In the genomic region with DNA sequence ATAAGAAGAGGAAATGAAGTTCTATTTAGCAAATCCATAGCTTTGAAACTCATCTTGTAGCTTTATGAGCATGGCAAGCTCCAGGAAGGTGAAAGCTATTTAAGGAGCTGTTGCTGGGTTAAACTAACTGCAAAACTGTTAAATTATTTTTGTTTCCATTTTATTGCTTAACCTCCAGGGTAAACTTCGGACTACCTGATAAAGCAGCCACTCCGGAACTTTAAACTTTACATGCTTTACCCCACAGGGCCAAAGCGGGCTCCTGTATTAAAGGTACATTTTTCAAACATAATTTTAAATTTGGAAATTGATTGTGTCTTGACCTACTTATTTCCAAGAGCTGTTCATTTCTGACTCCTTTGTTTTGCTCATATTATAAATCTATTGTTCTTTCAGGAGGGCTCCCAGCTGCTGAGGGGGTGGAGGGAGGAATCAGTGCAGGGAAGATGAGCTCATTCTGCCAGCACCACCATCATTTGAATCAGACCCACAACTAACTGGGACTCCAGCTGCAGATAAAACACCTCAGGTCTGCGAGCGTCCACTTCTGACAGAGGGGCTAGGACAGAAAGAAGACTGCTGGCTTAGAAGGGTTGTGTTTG, we compare ENCODE assay signal across 22 cellular contexts.
DNase-seq lines count a peak whose midpoint lies in the region; ATAC-seq, FAIRE-seq and TF ChIP-seq lines count a peak whose summit lies in the region.
"Had no signal": no experiment of that assay in that cellular context is flagged by ENCODE, and none has a peak within 500 bp of the region (broad histone marks: within the 10 kb centered on the region; RNA-seq: fewer than 3 reads in every experiment).

No MANE protein-coding gene starts in this region.

- H3K36me3 ChIP-seq in HEK293 (ENCODE audit: control insufficient read depth in 2 of 2, insufficient read depth in 1 of 2, low read length in 2 of 2) (no peaks in the 10 kb centered on the region), HepG2 (replicated peaks in 1 of 2; ENCODE audit: control insufficient read depth in 1 of 2, insufficient read depth in 2 of 2, low read length in 2 of 2) (no peaks in the 10 kb centered on the region), PC-9 (ENCODE audit: low read depth) (no peaks in the 10 kb centered on the region), testis (ENCODE audit: low read depth, missing control alignments) (no peaks in the 10 kb centered on the region)
- H3K36me3 ChIP-seq: BLaER1 treated with 17β-estradiol and CSF1 and Interleukin-3, amounts not matched to agents 10 nM and 100 nM; MG63; SJSA1 had no signal

- H4K20me1 ChIP-seq in HepG2 (ENCODE audit: insufficient read depth, low read length) (no peaks in the 10 kb centered on the region), PC-9 (ENCODE audit: insufficient read depth) (no peaks in the 10 kb centered on the region)
- H4K20me1 ChIP-seq: BLaER1 treated with 17β-estradiol and CSF1 and Interleukin-3, amounts not matched to agents 10 nM and 100 nM had no signal

- TF ChIP-seq POLR2A in HepG2 (IDR thresholded peaks at IDR 0.05; ENCODE audit: insufficient read depth in 1 of 2, low read depth in 2 of 2, low read length in 2 of 2) = no peak
- no peak for TF ChIP-seq POLR2A in testis (IDR thresholded peaks at IDR 0.05)

- H3K9ac ChIP-seq in HepG2 (ENCODE audit: insufficient read depth, low read depth, low read length) = peak overlapping the region; percentile 38; the same call in 1 of the 2 replicates
- H3K9ac ChIP-seq: BLaER1 treated with 17β-estradiol and CSF1 and Interleukin-3, amounts not matched to agents 10 nM and 100 nM had no signal

- H3K9me3 Mint-ChIP-seq in osteocyte (ENCODE audit: unreplicated experiment) = peaks cover 4% of the 10 kb centered on the region
- H3K9me3 Mint-ChIP-seq: CD8-positive, alpha-beta T cell had no signal

- H3K27ac Mint-ChIP-seq in osteocyte (ENCODE audit: unreplicated experiment) = no peak overlapping the region
- H3K27ac Mint-ChIP-seq: CD8-positive, alpha-beta T cell had no signal

- TF ChIP-seq CTCF in HEK293 (tag by site-specific recombination; IDR thresholded peaks at IDR 0.05) (no peak), VCaP (conservative IDR thresholded peaks at IDR 0.05) (no peak), HepG2 (CRISPR knock-in tag; IDR thresholded peaks at IDR 0.05) (no peak), osteocyte (IDR thresholded peaks at IDR 0.05) (no peak), PC-9 (conservative IDR thresholded peaks at IDR 0.05) (no peak), testis (IDR thresholded peaks at IDR 0.05) (no peak)

- CTCF ChIA-PET in HEK293 (lab: Yijun Ruan, JAX) = no interaction called here
- CTCF ChIA-PET in HepG2 (lab: Yijun Ruan, JAX; ENCODE audit: low intra/inter-chr PET ratio, low total read pairs) = no interaction called here
- CTCF ChIA-PET in PC-9 (lab: Charles Lee) = no interaction called here

- H2AFZ ChIP-seq in HepG2 (ENCODE audit: low read length) (no peak overlapping the region), PC-9 (no peak overlapping the region)

- H3K4me3 Mint-ChIP-seq in osteocyte (ENCODE audit: unreplicated experiment) = no peak overlapping the region
- H3K4me3 Mint-ChIP-seq: CD8-positive, alpha-beta T cell had no signal

- peaks cover 19% of the 10 kb centered on the region for H3K27me3 Mint-ChIP-seq in osteocyte (ENCODE audit: unreplicated experiment)

- no peaks in the 10 kb centered on the region for H3K36me3 Mint-ChIP-seq in osteocyte (ENCODE audit: unreplicated experiment)
- H3K36me3 Mint-ChIP-seq: CD8-positive, alpha-beta T cell had no signal

- ATAC-seq in HepG2 = peak; percentile 40; the same call in 2 of the 3 replicates
- ATAC-seq: CD8-positive, alpha-beta T cell; Right ventricle myocardium inferior had no signal

- no peak for FAIRE-seq in HepG2 (lab: Jason Lieb, UNC)
- FAIRE-seq: GM12891 had no signal

- in situ Hi-C loops in HepG2 (cut with HindIII; ENCODE audit: extremely low pct_ligation_motif_present, low pct_unique_long_range_greater_than_20kb) = no loop called here

- H3K27ac ChIP-seq in HEK293 (ENCODE audit: extremely low read depth, low read depth, low read length) (no peak overlapping the region), VCaP (peak overlapping the region; percentile 68), HepG2 (ENCODE audit: extremely low read length, insufficient read depth, low read length) (peak overlapping the region; percentile 47), PC-9 (no peak overlapping the region), testis (no peak overlapping the region)
- H3K27ac ChIP-seq: BLaER1 treated with 17β-estradiol and CSF1 and Interleukin-3, amounts not matched to agents 10 nM and 100 nM; SJSA1 had no signal

- no TSS peak for BruUV-seq in HepG2 (replicated peaks; lab: Mats Ljungman, UMichigan)
- BruUV-seq in PC-9 (replicated peaks; lab: Mats Ljungman, UMichigan) = no TSS peak

- H3K79me2 ChIP-seq in HepG2 (ENCODE audit: insufficient read depth, low read length) (no peaks in the 10 kb centered on the region), PC-9 (ENCODE audit: low read depth) (no peaks in the 10 kb centered on the region)

- no peaks in the 10 kb centered on the region for H3K27me3 ChIP-seq in HepG2 (ENCODE audit: control insufficient read depth in 1 of 2, insufficient read depth in 2 of 2, low read length in 2 of 2)
- H3K27me3 ChIP-seq in PC-9 (ENCODE audit: insufficient read depth, low read depth) = no peaks in the 10 kb centered on the region
- no peaks in the 10 kb centered on the region for H3K27me3 ChIP-seq in testis
- H3K27me3 ChIP-seq: BLaER1 treated with 17β-estradiol and CSF1 and Interleukin-3, amounts not matched to agents 10 nM and 100 nM; MG63; SJSA1 had no signal

- 34% methylated on average over 5 of the region's 5 CpGs for WGBS in HepG2 (ENCODE audit: low lambda C conversion rate)
- 79 to 82% methylated on average over 5 of the region's 5 CpGs for WGBS in testis, 2 donors

- H3K4me1 Mint-ChIP-seq in osteocyte (ENCODE audit: unreplicated experiment) = no peaks in the 10 kb centered on the region

- no peak for TF ChIP-seq RAD21 in HepG2 (CRISPR knock-in tag; IDR thresholded peaks at IDR 0.05)

- POLR2A ChIA-PET in HEK293 (lab: Yijun Ruan, JAX) (interaction anchor here (1.7 kb wide), 1 partner anchor 158 kb away, joined by 4 read pairs; a partner anchor contains a TSS), HepG2 (lab: Yijun Ruan, JAX) (interaction anchor here (1.3 to 1.7 kb wide), 2 partner anchors 36 to 47 kb away, joined by 3 to 5 read pairs; no protein-coding TSS in a partner anchor), PC-9 (lab: Charles Lee; ENCODE audit: unreplicated experiment) (no interaction called here)

- H3K4me2 ChIP-seq in HepG2 (ENCODE audit: low read depth, low read length) (peak overlapping the region; percentile 40), PC-9 (no peak overlapping the region)
- H3K4me2 ChIP-seq: BLaER1 treated with 17β-estradiol and CSF1 and Interleukin-3, amounts not matched to agents 10 nM and 100 nM had no signal

- TF ChIP-seq EP300 in HepG2 (IDR thresholded peaks at IDR 0.05; ENCODE audit: low read depth in 2 of 2, low read length in 2 of 2) = no peak; a peak in 1 of 4 replicates
- TF ChIP-seq EP300 in HepG2 (CRISPR knock-in tag; IDR thresholded peaks at IDR 0.05; ENCODE audit: borderline replicate concordance) = no peak

- no peaks in the 10 kb centered on the region for H3K9me3 ChIP-seq in HEK293 (ENCODE audit: control insufficient read depth, insufficient read depth, low read depth, low read length)
- H3K9me3 ChIP-seq in HepG2 (ENCODE audit: low read length) = no peaks in the 10 kb centered on the region
- no peaks in the 10 kb centered on the region for H3K9me3 ChIP-seq in PC-9 (ENCODE audit: insufficient read depth, low read depth)
- no peaks in the 10 kb centered on the region for H3K9me3 ChIP-seq in testis
- H3K9me3 ChIP-seq: BLaER1 treated with 17β-estradiol and CSF1 and Interleukin-3, amounts not matched to agents 10 nM and 100 nM; SJSA1 had no signal

- H3K4me3 ChIP-seq in HEK293 (ENCODE audit: low read depth, low read length) = no peak overlapping the region
- H3K4me3 ChIP-seq in HepG2 (replicated peaks in 1 of 3; ENCODE audit: insufficient read depth in 1 of 3, low read depth in 2 of 3, low read length in 3 of 3) = no peak overlapping the region
- H3K4me3 ChIP-seq in PC-9 = no peak overlapping the region
- no peak overlapping the region for H3K4me3 ChIP-seq in testis
- H3K4me3 ChIP-seq: BLaER1 treated with 17β-estradiol and CSF1 and Interleukin-3, amounts not matched to agents 10 nM and 100 nM; MG63; SJSA1 had no signal

- intact Hi-C loops in HepG2 (cut with micrococcal nuclease; ENCODE audit: unreplicated experiment) (no loop called here), PC-9 (cut with micrococcal nuclease; ENCODE audit: unreplicated experiment) (no loop called here), testis (cut with DNase I; ENCODE audit: low total_unique reads) (no loop called here)

- no peaks in the 10 kb centered on the region for H3F3A ChIP-seq in PC-9 (ENCODE audit: insufficient read depth, low read depth)

- DNase-seq in HepG2 (ENCODE audit: low spot score) = no peak
- peak; percentile 1 for DNase-seq in osteocyte (ENCODE audit: extremely low spot score, unreplicated experiment)
- DNase-seq in activated CD8-positive, alpha-beta memory T cell treated with anti-CD3 and anti-CD28 coated beads for 24 hours = no peak
- DNase-seq in PC-9 = no peak
- no peak for DNase-seq in testis
- DNase-seq: CD8-positive, alpha-beta T cell; DND-41; Kasumi-1; MG63; NCI-H1436; NCI-H187 treated with DMSO at 0.1 percent for 48 hours; NCI-H2107; NCI-H345; NCI-H524; NCI-H774; OCI-M1 had no signal

- H3K4me1 ChIP-seq in HEK293 (ENCODE audit: control insufficient read depth, insufficient read depth, low read length) (no peaks in the 10 kb centered on the region), HepG2 (ENCODE audit: insufficient read depth, low read length) (peaks cover 68% of the 10 kb centered on the region), PC-9 (replicated peaks; ENCODE audit: insufficient read depth) (no peaks in the 10 kb centered on the region), testis (no peaks in the 10 kb centered on the region)
- H3K4me1 ChIP-seq: SJSA1 had no signal

- H3K9me2 ChIP-seq in PC-9 (ENCODE audit: insufficient read depth) = no peaks in the 10 kb centered on the region

TF ChIP-seq in HEK293, 187 proteins besides CTCF, POLR2A, EP300 and RAD21 (continues in another document):
- TF ChIP-seq SP7 (tag by site-specific recombination; IDR thresholded peaks at IDR 0.05) = no peak

TF ChIP-seq in HepG2, 621 proteins besides CTCF, POLR2A, EP300 and RAD21 (continues in another document):
- peak; percentile 48; the same call in 1 of the 2 replicates for TF ChIP-seq PHF21A (CRISPR knock-in tag; IDR thresholded peaks at IDR 0.05)

Comparison
In these comparisons a context has a peak if more than half of its experiments do, and no peak if none do; other contexts are left out.
1. H3K27ac ChIP-seq: peak in VCaP (single experiment) and HepG2 (single experiment); none in HEK293 (single experiment), PC-9 (single experiment) and testis (0 of 2).